Comparison of ENCODE assay signal across 27 cellular contexts in the genomic region with DNA sequence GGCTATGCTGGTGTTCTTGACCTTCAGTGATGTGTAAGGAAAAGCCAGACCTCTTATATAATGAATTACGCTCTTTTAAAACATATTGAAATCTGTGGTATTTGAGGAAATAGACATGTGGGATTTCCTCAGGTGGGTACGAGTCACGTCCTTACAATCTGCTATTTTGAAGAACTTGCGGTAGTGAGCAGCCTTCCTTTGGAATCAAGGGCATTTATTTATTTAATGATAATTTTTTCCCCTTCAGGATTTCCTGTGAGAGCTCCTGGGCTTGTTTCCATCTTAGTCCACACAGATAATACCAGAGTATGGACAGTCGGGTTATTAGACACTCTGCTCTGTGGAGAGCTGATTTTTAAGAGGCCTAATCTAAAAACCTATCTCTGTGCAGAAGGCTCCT.
A peak's percentile ranks its signal among the peaks of the same experiment; 100 is the strongest.
DNase-seq lines count a peak whose midpoint lies in the region; ATAC-seq, FAIRE-seq and TF ChIP-seq lines count a peak whose summit lies in the region.
"Had no signal": no experiment of that assay in that cellular context is flagged by ENCODE, and none has a peak within 500 bp of the region (broad histone marks: within the 10 kb centered on the region; RNA-seq: fewer than 3 reads in every experiment).

No MANE protein-coding gene starts in this region.

- H3K27me3 Mint-ChIP-seq in HFFc6 (ENCODE audit: insufficient read depth): no peaks in the 10 kb centered on the region; the same call in 1 of the 2 replicates
- H3K27me3 Mint-ChIP-seq in activated naive CD4-positive, alpha-beta T cell treated with anti-CD3 and anti-CD28 coated beads, Interleukin-2, amount 10 ng/mL, durations not matched to agents 7 days and 5 days: peaks cover 8% of the 10 kb centered on the region
- H3K27me3 Mint-ChIP-seq: type B pancreatic cell had no signal

- H3K9me3 Mint-ChIP-seq in HFFc6: no peaks in the 10 kb centered on the region
- no peaks in the 10 kb centered on the region for H3K9me3 Mint-ChIP-seq in activated naive CD4-positive, alpha-beta T cell treated with anti-CD3 and anti-CD28 coated beads, Interleukin-2, amount 10 ng/mL, durations not matched to agents 7 days and 5 days
- H3K9me3 Mint-ChIP-seq: activated naive CD4-positive, alpha-beta T cell treated with anti-CD3 and anti-CD28 coated beads, Interleukin-2, amount 50 U/mL, for 24 hours; CD8-positive, alpha-beta T cell; GM23338; neural progenitor cell; type B pancreatic cell had no signal

- H3K4me3 Mint-ChIP-seq in HFFc6: no peak overlapping the region; the same call in 1 of the 2 replicates
- H3K4me3 Mint-ChIP-seq in activated naive CD4-positive, alpha-beta T cell treated with anti-CD3 and anti-CD28 coated beads, Interleukin-2, amount 10 ng/mL, durations not matched to agents 7 days and 5 days: no peak overlapping the region
- H3K4me3 Mint-ChIP-seq: activated naive CD4-positive, alpha-beta T cell treated with anti-CD3 and anti-CD28 coated beads, Interleukin-2, amount 50 U/mL, for 24 hours; CD8-positive, alpha-beta T cell; GM23338; neural progenitor cell; type B pancreatic cell had no signal

- H3K27ac ChIP-seq in endothelial cell of umbilical vein (ENCODE audit: insufficient read depth, low read depth, low read length): peak overlapping the region; percentile 53
- H3K27ac ChIP-seq: esophagus squamous epithelium, neural progenitor cell, prostate gland had no signal

- peak overlapping the region; percentile 65 for H3K27ac Mint-ChIP-seq in HFFc6
- H3K27ac Mint-ChIP-seq in activated naive CD4-positive, alpha-beta T cell treated with anti-CD3 and anti-CD28 coated beads, Interleukin-2, amount 10 ng/mL, durations not matched to agents 7 days and 5 days: no peak overlapping the region
- H3K27ac Mint-ChIP-seq: activated naive CD4-positive, alpha-beta T cell treated with anti-CD3 and anti-CD28 coated beads, Interleukin-2, amount 50 U/mL, for 24 hours; CD8-positive, alpha-beta T cell; GM23338; neural progenitor cell; type B pancreatic cell had no signal

- no peaks in the 10 kb centered on the region for H4K20me1 ChIP-seq in endothelial cell of umbilical vein (replicated peaks; ENCODE audit: control insufficient read depth, extremely low read depth, insufficient read depth, low read length)

- ATAC-seq in esophagus mucosa: no peak
- ATAC-seq: CD8-positive, alpha-beta T cell; GM23338 had no signal

- H3K4me2 ChIP-seq in endothelial cell of umbilical vein (ENCODE audit: insufficient read depth, low read length): peak overlapping the region; percentile 63
- H3K4me2 ChIP-seq: GM23338, neural progenitor cell had no signal

- H3K4me1 Mint-ChIP-seq in HFFc6 (ENCODE audit: low read depth): peaks cover 62% of the 10 kb centered on the region
- H3K4me1 Mint-ChIP-seq in activated naive CD4-positive, alpha-beta T cell treated with anti-CD3 and anti-CD28 coated beads, Interleukin-2, amount 10 ng/mL, durations not matched to agents 7 days and 5 days: no peaks in the 10 kb centered on the region
- H3K4me1 Mint-ChIP-seq: activated naive CD4-positive, alpha-beta T cell treated with anti-CD3 and anti-CD28 coated beads, Interleukin-2, amount 50 U/mL, for 24 hours; neural progenitor cell had no signal

- BruUV-seq in endothelial cell of umbilical vein (replicated peaks; lab: Mats Ljungman, UMichigan): no TSS peak

- H3K27me3 ChIP-seq in endothelial cell of umbilical vein (ENCODE audit: control insufficient read depth in 2 of 2, insufficient read depth in 2 of 2, low read length in 2 of 2): no peaks in the 10 kb centered on the region
- H3K27me3 ChIP-seq: esophagus squamous epithelium, neural progenitor cell had no signal

- peak; percentile 8 for FAIRE-seq in endothelial cell of umbilical vein (lab: Jason Lieb, UNC)
- FAIRE-seq: GM18507 had no signal

- in situ Hi-C loops in SK-MEL-5 (cut with HindIII; ENCODE audit: low pct_unique_long_range_greater_than_20kb, low sequenced_read_pairs): no loop called here

- H3K9me3 ChIP-seq in endothelial cell of umbilical vein (replicated peaks; ENCODE audit: control insufficient read depth, insufficient read depth, low read length): no peaks in the 10 kb centered on the region
- H3K9me3 ChIP-seq: esophagus squamous epithelium, prostate gland had no signal

- no peak for TF ChIP-seq POLR2A in endothelial cell of umbilical vein (IDR thresholded peaks at IDR 0.05; ENCODE audit: low read depth, low read length)

- no peak overlapping the region for H2AFZ ChIP-seq in endothelial cell of umbilical vein (ENCODE audit: low read depth, low read length)
- H2AFZ ChIP-seq: GM23338, neural progenitor cell had no signal

- intact Hi-C loops in endothelial cell of umbilical vein (cut with micrococcal nuclease): loop anchor here (2.0 to 5.0 kb wide), 4 partner anchors 47 to 853 kb away; no protein-coding TSS in a partner anchor

- DNase-seq in HFFc6: no peak
- peak; percentile 23 for DNase-seq in SK-MEL-5 (ENCODE audit: low read depth, low spot score)
- DNase-seq in endothelial cell of umbilical vein (ENCODE audit: low read depth, low spot score): peak; percentile 47
- DNase-seq in renal cortical epithelial cell (ENCODE audit: low read depth): peak; percentile 38
- DNase-seq in activated naive CD4-positive, alpha-beta T cell treated with anti-CD3 and anti-CD28 coated beads, Interleukin-2, amount 10 ng/mL, durations not matched to agents 7 days and 5 days: no peak
- DNase-seq in epidermal melanocyte (ENCODE audit: insufficient read length, low spot score): no peak
- DNase-seq: activated CD4-positive, alpha-beta T cell treated with anti-CD3 and anti-CD28 coated beads, Interleukin-2, amount 50 U/mL, for 48 hours; activated CD8-positive, alpha-beta memory T cell treated with anti-CD3 and anti-CD28 coated beads, Interleukin-2, amount 50 U/mL, for 4 hours; AML-193; anterior cingulate cortex; CD8-positive, alpha-beta T cell; effector CD4-positive, alpha-beta T cell; esophagus squamous epithelium; GF-D8; islet precursor cell; NCI-H1105; NCI-H2029 treated with DMSO at 0.1 percent for 48 hours; NCI-H82; SHP77 had no signal

- CTCF ChIA-PET in endothelial cell of umbilical vein (lab: Charles Lee): interaction anchor here (0.7 to 7.6 kb wide), 11 partner anchors 10 to 212 kb away, joined by 3 to 232 read pairs (median 6); no protein-coding TSS in a partner anchor
- CTCF ChIA-PET in activated naive CD4-positive, alpha-beta T cell treated with anti-CD3 and anti-CD28 coated beads, Interleukin-2, amount 10 ng/mL, durations not matched to agents 7 days and 5 days (lab: Charles Lee): interaction anchor here (0.7 to 7.1 kb wide), 4 partner anchors 11 to 275 kb away, joined by 3 to 109 read pairs (median 6); no protein-coding TSS in a partner anchor

- H3K4me3 ChIP-seq in endothelial cell of umbilical vein (replicated peaks in 1 of 3; ENCODE audit: insufficient read depth in 1 of 3, low read depth in 1 of 3, low read length in 3 of 3): no peak overlapping the region
- H3K4me3 ChIP-seq: esophagus squamous epithelium, GM23338, lung, neural progenitor cell, prostate gland had no signal

- H3K79me2 ChIP-seq in endothelial cell of umbilical vein (ENCODE audit: control insufficient read depth, insufficient read depth, low read length): peaks cover 5% of the 10 kb centered on the region

- H3K4me1 ChIP-seq in endothelial cell of umbilical vein (ENCODE audit: control insufficient read depth, extremely low read depth, insufficient read depth, low read length): peaks cover 54% of the 10 kb centered on the region
- H3K4me1 ChIP-seq: neural progenitor cell, prostate gland had no signal

- TF ChIP-seq CTCF in HFFc6 (IDR thresholded peaks at IDR 0.05) (no peak), endothelial cell of umbilical vein (IDR thresholded peaks at IDR 0.05; ENCODE audit: extremely low read depth in 1 of 2, insufficient read depth in 1 of 2, low read depth in 1 of 2, low read length in 2 of 2) (no peak)

- dilution Hi-C loops in endothelial cell of umbilical vein (cut with MboI; ENCODE audit: extremely low pct_ligation_motif_present, low sequenced_read_pairs): no loop called here

- peaks cover 13 to 14% of the 10 kb centered on the region in 2 experiments for H3K36me3 ChIP-seq in endothelial cell of umbilical vein (ENCODE audit: control insufficient read depth in 2 of 2, extremely low read depth in 1 of 2, insufficient read depth in 2 of 2, low read length in 2 of 2)
- H3K36me3 ChIP-seq: esophagus squamous epithelium, neural progenitor cell, prostate gland had no signal

- POLR2A ChIA-PET in endothelial cell of umbilical vein (lab: Charles Lee): no interaction called here

- peaks cover 10% of the 10 kb centered on the region for H3K36me3 Mint-ChIP-seq in HFFc6 (ENCODE audit: low read depth)
- H3K36me3 Mint-ChIP-seq in activated naive CD4-positive, alpha-beta T cell treated with anti-CD3 and anti-CD28 coated beads, Interleukin-2, amount 10 ng/mL, durations not matched to agents 7 days and 5 days: no peaks in the 10 kb centered on the region
- H3K36me3 Mint-ChIP-seq: activated naive CD4-positive, alpha-beta T cell treated with anti-CD3 and anti-CD28 coated beads, Interleukin-2, amount 50 U/mL, for 24 hours; CD8-positive, alpha-beta T cell; neural progenitor cell had no signal

- peak overlapping the region; percentile 19 for H3K9ac ChIP-seq in endothelial cell of umbilical vein (replicated peaks; ENCODE audit: extremely low read depth, insufficient read depth, low read length)
- H3K9ac ChIP-seq: neural progenitor cell had no signal

- H3K9me1 ChIP-seq in endothelial cell of umbilical vein (replicated peaks; ENCODE audit: control insufficient read depth, extremely low read depth, insufficient read depth, low read length): no peaks in the 10 kb centered on the region

TF ChIP-seq in endothelial cell of umbilical vein, 7 proteins besides CTCF, POLR2A, EP300 and RAD21:
- peak; percentile 69 for TF ChIP-seq GATA2 (IDR thresholded peaks at IDR 0.05; ENCODE audit: insufficient read depth, insufficient read length, low read depth, low read length)
- TF ChIP-seq FOS (IDR thresholded peaks at IDR 0.05; ENCODE audit: borderline replicate concordance, insufficient read depth, low read length): peak; percentile 51
- no peak for TF ChIP-seq JUN (IDR thresholded peaks at IDR 0.05; ENCODE audit: borderline replicate concordance, insufficient read depth, insufficient read length, low read depth)

Comparison
In these comparisons a context has a peak if more than half of its experiments do, and no peak if none do; other contexts are left out.
1. DNase-seq: peak in SK-MEL-5 (single experiment), endothelial cell of umbilical vein (single experiment) and renal cortical epithelial cell (single experiment); none in HFFc6 (single experiment), activated naive CD4-positive, alpha-beta T cell treated with anti-CD3 and anti-CD28 coated beads, Interleukin-2, amount 10 ng/mL, durations not matched to agents 7 days and 5 days (single experiment) and epidermal melanocyte (single experiment).